In the genomic region with DNA sequence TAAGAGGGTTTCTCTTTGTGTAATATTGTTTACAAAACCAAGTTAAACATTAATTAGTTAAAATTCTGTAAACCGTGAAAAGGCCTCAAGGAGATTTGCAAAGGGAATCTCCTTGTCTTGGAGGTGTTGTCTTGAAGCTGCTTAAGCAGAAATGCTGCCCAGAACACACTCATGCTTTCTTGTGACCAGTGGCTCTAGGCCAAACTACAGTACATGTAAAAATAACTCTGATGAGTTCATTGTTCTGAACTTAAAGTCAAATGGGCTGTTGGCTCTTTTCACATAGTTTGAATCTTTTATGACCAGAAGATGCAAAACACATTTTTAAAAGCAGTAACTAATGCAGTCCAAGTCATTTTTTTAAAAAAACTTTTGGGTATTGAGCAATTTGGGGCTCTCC, we compare ENCODE assay signal across 12 cellular contexts.
DNase-seq lines count a peak whose midpoint lies in the region; ATAC-seq, FAIRE-seq and TF ChIP-seq lines count a peak whose summit lies in the region.
"Had no signal": no experiment of that assay in that cellular context is flagged by ENCODE, and none has a peak within 500 bp of the region (broad histone marks: within the 10 kb centered on the region; RNA-seq: fewer than 3 reads in every experiment).

No MANE protein-coding gene starts in this region.

- H3K27me3 ChIP-seq in tibial nerve: peaks cover 0 to 5% of the 10 kb centered on the region in 2 donors

- H3K4me1 ChIP-seq in tibial nerve: peaks cover 0 to 7% (median 2%) of the 10 kb centered on the region in 4 donors

- no peaks in the 10 kb centered on the region for H3K9me3 Mint-ChIP-seq in activated naive CD4-positive, alpha-beta T cell treated with anti-CD3 and anti-CD28 coated beads for 36 hours
- H3K9me3 Mint-ChIP-seq: central memory CD8-positive, alpha-beta T cell had no signal

- ATAC-seq in HG03342 (IDR thresholded peaks at IDR 0.05; ENCODE audit: unreplicated experiment) (no peak), HG02885 (IDR thresholded peaks at IDR 0.05; ENCODE audit: poor library complexity, unreplicated experiment) (no peak)

- no peaks in the 10 kb centered on the region for H3K27me3 Mint-ChIP-seq in activated naive CD4-positive, alpha-beta T cell treated with anti-CD3 and anti-CD28 coated beads for 36 hours (ENCODE audit: low read depth)
- H3K27me3 Mint-ChIP-seq: central memory CD8-positive, alpha-beta T cell had no signal

- 14 to 24% methylated on average over 1 of the region's 1 CpG for WGBS in tibial nerve, 2 donors

- no peak overlapping the region for H3K27ac Mint-ChIP-seq in activated naive CD4-positive, alpha-beta T cell treated with anti-CD3 and anti-CD28 coated beads for 36 hours

- H3K36me3 Mint-ChIP-seq in activated naive CD4-positive, alpha-beta T cell treated with anti-CD3 and anti-CD28 coated beads for 36 hours (ENCODE audit: low read depth): no peaks in the 10 kb centered on the region

- CTCF ChIA-PET in activated naive CD4-positive, alpha-beta T cell treated with anti-CD3 and anti-CD28 coated beads for 36 hours (lab: Charles Lee): no interaction called here

- no peak overlapping the region for H3K4me3 Mint-ChIP-seq in activated naive CD4-positive, alpha-beta T cell treated with anti-CD3 and anti-CD28 coated beads for 36 hours
- H3K4me3 Mint-ChIP-seq: central memory CD8-positive, alpha-beta T cell had no signal

- no peak overlapping the region for H3K4me3 ChIP-seq in choroid plexus epithelial cell (ENCODE audit: low read depth, low read length)
- no peak overlapping the region for H3K4me3 ChIP-seq in tibial nerve
- H3K4me3 ChIP-seq: HAP-1 had no signal

- intact Hi-C loops in activated naive CD4-positive, alpha-beta T cell treated with anti-CD3 and anti-CD28 coated beads for 36 hours (cut with micrococcal nuclease): no loop called here

- H3K36me3 ChIP-seq in tibial nerve: no peaks in the 10 kb centered on the region
- H3K36me3 ChIP-seq: HAP-1 had no signal

- TF ChIP-seq CTCF in choroid plexus epithelial cell (conservative IDR thresholded peaks at IDR 0.05; ENCODE audit: low read depth, low read length) (no peak), tibial nerve (IDR thresholded peaks at IDR 0.05) (no peak)

- H3K9me3 ChIP-seq in tibial nerve: no peaks in the 10 kb centered on the region
- H3K9me3 ChIP-seq: HAP-1 had no signal

- peak in 1 of 2 donors; percentile 78 for TF ChIP-seq EP300 in tibial nerve (IDR thresholded peaks at IDR 0.05)

- peak; percentile 40 for DNase-seq in HTR-8/SVneo (ENCODE audit: insufficient read length, low spot score)
- DNase-seq in choroid plexus epithelial cell (ENCODE audit: low read depth): peak; percentile 98
- peak; percentile 30 for DNase-seq in left kidney (ENCODE audit: low read depth, low spot score)
- DNase-seq in tibial nerve (ENCODE audit: low spot score in 2 of 2): peak; percentile 12 to 64
- DNase-seq in NCI-H510A (lab: John Stamatoyannopoulos, UW): no peak
- DNase-seq in activated naive CD4-positive, alpha-beta T cell treated with anti-CD3 and anti-CD28 coated beads for 36 hours: no peak
- DNase-seq: activated CD4-positive, alpha-beta T cell treated with anti-CD3 and anti-CD28 coated beads for 48 hours; midbrain had no signal

- FAIRE-seq in HTR-8/SVneo (lab: Jason Lieb, UNC): no peak

- H3K4me1 Mint-ChIP-seq in activated naive CD4-positive, alpha-beta T cell treated with anti-CD3 and anti-CD28 coated beads for 36 hours (ENCODE audit: low read depth): no peaks in the 10 kb centered on the region

- H3K27ac ChIP-seq in tibial nerve: peak overlapping the region in 2 of 4 donors; percentile 72 to 76

- no peak for TF ChIP-seq POLR2A in tibial nerve (IDR thresholded peaks at IDR 0.05)

Comparison
In these comparisons a context has a peak if more than half of its experiments do, and no peak if none do; other contexts are left out.
1. DNase-seq: peak in HTR-8/SVneo (single experiment), choroid plexus epithelial cell (single experiment), left kidney (single experiment) and tibial nerve (2 of 2); none in NCI-H510A (single experiment) and activated naive CD4-positive, alpha-beta T cell treated with anti-CD3 and anti-CD28 coated beads for 36 hours (single experiment).